Comparison of ENCODE assay signal across 15 cellular contexts in the genomic region with DNA sequence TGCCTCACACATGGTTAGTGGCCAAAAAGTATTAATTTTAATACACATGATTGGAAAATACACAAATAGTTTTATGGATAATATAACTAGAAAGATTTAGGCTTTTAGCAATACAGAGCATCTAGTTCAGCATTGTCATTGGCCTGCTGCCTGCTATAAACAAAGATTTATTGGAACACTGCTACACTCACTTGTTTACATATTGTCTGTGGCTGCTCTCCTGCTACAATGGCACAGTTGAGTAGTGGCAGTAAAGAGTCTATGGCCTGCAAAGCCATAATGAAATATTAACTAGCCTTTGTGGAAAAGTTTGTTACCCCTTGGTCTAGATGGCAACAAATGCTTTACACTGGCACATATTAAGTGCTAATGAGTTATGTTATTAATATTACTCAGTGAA. TPM values are rescaled to one million over a fixed set of nuclear protein-coding genes. Genes with fewer than 3 reads are reported as not detected.
DNase-seq lines count a peak whose midpoint lies in the region; ATAC-seq and TF ChIP-seq lines count a peak whose summit lies in the region.
"Had no signal": no experiment of that assay in that cellular context is flagged by ENCODE, and none has a peak within 500 bp of the region (broad histone marks: within the 10 kb centered on the region; RNA-seq: fewer than 3 reads in every experiment).

No MANE protein-coding gene starts in this region.

- no peaks in the 10 kb centered on the region for H4K20me1 ChIP-seq in mammary epithelial cell (ENCODE audit: insufficient read depth, low read length)

- POLR2A ChIA-PET in HEK293T (lab: Yijun Ruan, JAX) = no interaction called here

- H3K79me2 ChIP-seq in mammary epithelial cell (ENCODE audit: insufficient read depth, low read length) = peaks cover 28% of the 10 kb centered on the region

- H3K79me1 ChIP-seq in mesenchymal stem cell (replicated peaks; ENCODE audit: low read length, poor library complexity, severe bottlenecking) = peaks cover 13% of the 10 kb centered on the region

- TF ChIP-seq CTCF in C4-2B (conservative IDR thresholded peaks at IDR 0.05) (peak; percentile 7; the same call in 1 of the 2 replicates), mammary epithelial cell (conservative IDR thresholded peaks at IDR 0.05 in 1 of 2, IDR thresholded peaks at IDR 0.05 in 1 of 2; ENCODE audit: extremely low read depth in 1 of 2, insufficient read depth in 1 of 2, low read depth in 1 of 2, low read length in 2 of 2) (no peak), left lung (IDR thresholded peaks at IDR 0.05) (no peak)

- H3K27ac ChIP-seq in C4-2B (no peak overlapping the region), SK-N-MC (0 out of 2 replicates have a peak overlapping the region, but pooled peaks have one; percentile 17), mesenchymal stem cell (ENCODE audit: low read length, poor library complexity, severe bottlenecking) (no peak overlapping the region), mammary epithelial cell (ENCODE audit: insufficient read depth, low read depth, low read length) (no peak overlapping the region), left lung (no peak overlapping the region)

- CTCF ChIA-PET in HEK293T (lab: Yijun Ruan, JAX) = no interaction called here
- CTCF ChIA-PET in mammary epithelial cell (lab: Charles Lee; ENCODE audit: low non-redundant PET) = no interaction called here

- H3K4me3 ChIP-seq in SK-N-MC = no peak overlapping the region
- H3K4me3 ChIP-seq in mesenchymal stem cell (ENCODE audit: insufficient read depth in 1 of 2, low read depth in 1 of 2, low read length in 2 of 2) = no peak overlapping the region
- no peak overlapping the region for H3K4me3 ChIP-seq in mammary epithelial cell (replicated peaks in 1 of 3; ENCODE audit: insufficient read depth in 1 of 3, low read depth in 2 of 3, low read length in 3 of 3)
- no peak overlapping the region for H3K4me3 ChIP-seq in left lung
- H3K4me3 ChIP-seq: HAP-1 had no signal

- dilution Hi-C loops in mammary epithelial cell (cut with HindIII; ENCODE audit: low sequenced_read_pairs) = no loop called here

- no TSS peak for BruUV-seq in mammary epithelial cell (replicated peaks; lab: Mats Ljungman, UMichigan)

- intact Hi-C loops in mammary epithelial cell (cut with micrococcal nuclease) = no loop called here
- intact Hi-C loops in left lung (cut with DNase I) = no loop called here

- no peaks in the 10 kb centered on the region for H3K27me3 ChIP-seq in mesenchymal stem cell (ENCODE audit: control insufficient read depth in 1 of 2, insufficient read depth in 1 of 2, low read length in 2 of 2)
- H3K27me3 ChIP-seq in mammary epithelial cell (ENCODE audit: insufficient read depth, low read length) = no peaks in the 10 kb centered on the region
- no peaks in the 10 kb centered on the region for H3K27me3 ChIP-seq in left lung

- no peak for DNase-seq in HEK293T (ENCODE audit: extremely low spot score)
- no peak for DNase-seq in SK-N-MC (ENCODE audit: low read depth, low spot score)
- DNase-seq in mesenchymal stem cell = peak; percentile 28
- no peak for DNase-seq in activated CD4-positive, alpha-beta T cell treated with anti-CD3 and anti-CD28 coated beads, Interleukin-2, amount 50 U/mL, for 1 hour
- no peak for DNase-seq in mammary epithelial cell
- DNase-seq in left lung = no peak
- DNase-seq: ACHN; CD8-positive, alpha-beta T cell; EL; NCI-H1048; NCI-H2107; NCI-H446; SIG-M5 had no signal

- no peak overlapping the region for H3K4me2 ChIP-seq in mesenchymal stem cell (ENCODE audit: low read length, poor library complexity, severe bottlenecking)
- no peak overlapping the region for H3K4me2 ChIP-seq in mammary epithelial cell (ENCODE audit: insufficient read depth, low read depth, low read length)

- H2BK5ac ChIP-seq in mesenchymal stem cell (ENCODE audit: low read depth, low read length, poor library complexity, severe bottlenecking) = no peak overlapping the region

- in situ Hi-C loops in mammary epithelial cell (cut with MboI; ENCODE audit: low sequenced_read_pairs in 2 of 2) = no loop called here

- no peak overlapping the region for H3K23ac ChIP-seq in mesenchymal stem cell (ENCODE audit: low read length in 2 of 2)

- ATAC-seq in left lung = no peak
- ATAC-seq: CD8-positive, alpha-beta T cell had no signal

- H3K9me3 ChIP-seq in SK-N-MC (ENCODE audit: low read depth, low read length) (no peaks in the 10 kb centered on the region), mesenchymal stem cell (ENCODE audit: control insufficient read depth, low read length) (no peaks in the 10 kb centered on the region), mammary epithelial cell (replicated peaks; ENCODE audit: insufficient read depth, low read length) (no peaks in the 10 kb centered on the region), left lung (no peaks in the 10 kb centered on the region)
- H3K9me3 ChIP-seq: HAP-1 had no signal

- H3K4me1 ChIP-seq in mesenchymal stem cell (ENCODE audit: control insufficient read depth, insufficient read depth, low read depth, low read length) (no peaks in the 10 kb centered on the region), mammary epithelial cell (ENCODE audit: insufficient read depth, low read length) (no peaks in the 10 kb centered on the region), left lung (no peaks in the 10 kb centered on the region)

- H3K4ac ChIP-seq in mesenchymal stem cell (ENCODE audit: low read depth in 1 of 2, low read length in 2 of 2) = no peak overlapping the region

- H3K14ac ChIP-seq in mesenchymal stem cell (ENCODE audit: low read length in 2 of 2) = no peak overlapping the region

- H2AFZ ChIP-seq in mesenchymal stem cell (ENCODE audit: low read depth, low read length) = no peak overlapping the region
- no peak overlapping the region for H2AFZ ChIP-seq in mammary epithelial cell (ENCODE audit: low read depth, low read length)

- H2AK5ac ChIP-seq in mesenchymal stem cell (ENCODE audit: low read length, severe bottlenecking) = no peak overlapping the region

- no peak overlapping the region for H3K9ac ChIP-seq in SK-N-MC (ENCODE audit: insufficient read length)
- H3K9ac ChIP-seq in mesenchymal stem cell (ENCODE audit: low read length) = no peak overlapping the region
- no peak overlapping the region for H3K9ac ChIP-seq in mammary epithelial cell (ENCODE audit: insufficient read depth, low read length)

- H3K18ac ChIP-seq in mesenchymal stem cell (ENCODE audit: low read depth in 1 of 2, low read length in 2 of 2) = no peak overlapping the region

- no peak overlapping the region for H2BK120ac ChIP-seq in mesenchymal stem cell (ENCODE audit: low read depth, low read length)

- H3K36me3 ChIP-seq in SK-N-MC (ENCODE audit: insufficient read depth, low read length) (peaks cover 19% of the 10 kb centered on the region), mesenchymal stem cell (ENCODE audit: control insufficient read depth in 1 of 2, insufficient read depth in 2 of 2, low read depth in 1 of 2, low read length in 2 of 2) (peaks cover 2 to 38% of the 10 kb centered on the region in 2 experiments), mammary epithelial cell (ENCODE audit: insufficient read depth, low read length) (peaks cover 2% of the 10 kb centered on the region), left lung (peaks cover 0 to 19% of the 10 kb centered on the region in 2 donors)

- H4K91ac ChIP-seq in mesenchymal stem cell (ENCODE audit: low read length) = no peak overlapping the region

- H2BK12ac ChIP-seq in mesenchymal stem cell (ENCODE audit: low read length in 2 of 2) = no peak overlapping the region

- no peak overlapping the region for H2BK15ac ChIP-seq in mesenchymal stem cell (ENCODE audit: low read depth, poor library complexity, severe bottlenecking)

- H4K8ac ChIP-seq in mesenchymal stem cell (ENCODE audit: low read length) = no peak overlapping the region

TF ChIP-seq in HEK293T, 16 proteins besides CTCF, POLR2A, EP300 and RAD21:
- TF ChIP-seq L3MBTL2 (conservative IDR thresholded peaks at IDR 0.05) = no peak
- TF ChIP-seq LEF1 (IDR thresholded peaks at IDR 0.05; ENCODE audit: borderline replicate concordance) = no peak
- TF ChIP-seq, protein P1, sequence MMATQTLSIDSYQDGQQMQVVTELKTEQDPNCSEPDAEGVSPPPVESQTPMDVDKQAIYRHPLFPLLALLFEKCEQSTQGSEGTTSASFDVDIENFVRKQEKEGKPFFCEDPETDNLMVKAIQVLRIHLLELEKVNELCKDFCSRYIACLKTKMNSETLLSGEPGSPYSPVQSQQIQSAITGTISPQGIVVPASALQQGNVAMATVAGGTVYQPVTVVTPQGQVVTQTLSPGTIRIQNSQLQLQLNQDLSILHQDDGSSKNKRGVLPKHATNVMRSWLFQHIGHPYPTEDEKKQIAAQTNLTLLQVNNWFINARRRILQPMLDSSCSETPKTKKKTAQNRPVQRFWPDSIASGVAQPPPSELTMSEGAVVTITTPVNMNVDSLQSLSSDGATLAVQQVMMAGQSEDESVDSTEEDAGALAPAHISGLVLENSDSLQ (IDR thresholded peaks at IDR 0.05) = peak; percentile 76
- TF ChIP-seq ZNF384 (IDR thresholded peaks at IDR 0.05) = no peak
- no peak for TF ChIP-seq ELF4 (IDR thresholded peaks at IDR 0.05)
TF ChIP-seq in HEK293T: peak in this region for 1.

RNA-seq across cellular contexts. Expression of a gene that starts 37.8 kb away (rescaled TPM):
- polyA plus RNA-seq in mesenchymal stem cell (2013, experiment 1 of 2) = 13.2 TPM
- 13.0 TPM for polyA plus RNA-seq in mesenchymal stem cell (2013, experiment 2 of 2)
- total RNA-seq in mammary epithelial cell = 10 to 100 TPM; 63.0 to 71.7 TPM
- 14.9 TPM for polyA plus RNA-seq in mammary epithelial cell
- polyA minus RNA-seq in mammary epithelial cell = 112 TPM
- 10 to 100 TPM; 51.7 to 53.4 TPM for total RNA-seq in left lung

RNA-seq across cellular contexts. Expression of a gene that starts 44.4 kb away (rescaled TPM):
- polyA plus RNA-seq in mesenchymal stem cell (2013, experiment 1 of 2) = 5.6 TPM
- 5.8 TPM for polyA plus RNA-seq in mesenchymal stem cell (2013, experiment 2 of 2)
- 1 to 10 TPM; 2.1 to 2.3 TPM for total RNA-seq in mammary epithelial cell
- 1.9 TPM for polyA plus RNA-seq in mammary epithelial cell
- not detected for polyA minus RNA-seq in mammary epithelial cell
- total RNA-seq in left lung = 10 to 100 TPM in 1 of 2 donors, 1 to 10 TPM in 1; 9.2 to 11.3 TPM
